ENCODE assay signal across 9 cellular contexts in the genomic region with DNA sequence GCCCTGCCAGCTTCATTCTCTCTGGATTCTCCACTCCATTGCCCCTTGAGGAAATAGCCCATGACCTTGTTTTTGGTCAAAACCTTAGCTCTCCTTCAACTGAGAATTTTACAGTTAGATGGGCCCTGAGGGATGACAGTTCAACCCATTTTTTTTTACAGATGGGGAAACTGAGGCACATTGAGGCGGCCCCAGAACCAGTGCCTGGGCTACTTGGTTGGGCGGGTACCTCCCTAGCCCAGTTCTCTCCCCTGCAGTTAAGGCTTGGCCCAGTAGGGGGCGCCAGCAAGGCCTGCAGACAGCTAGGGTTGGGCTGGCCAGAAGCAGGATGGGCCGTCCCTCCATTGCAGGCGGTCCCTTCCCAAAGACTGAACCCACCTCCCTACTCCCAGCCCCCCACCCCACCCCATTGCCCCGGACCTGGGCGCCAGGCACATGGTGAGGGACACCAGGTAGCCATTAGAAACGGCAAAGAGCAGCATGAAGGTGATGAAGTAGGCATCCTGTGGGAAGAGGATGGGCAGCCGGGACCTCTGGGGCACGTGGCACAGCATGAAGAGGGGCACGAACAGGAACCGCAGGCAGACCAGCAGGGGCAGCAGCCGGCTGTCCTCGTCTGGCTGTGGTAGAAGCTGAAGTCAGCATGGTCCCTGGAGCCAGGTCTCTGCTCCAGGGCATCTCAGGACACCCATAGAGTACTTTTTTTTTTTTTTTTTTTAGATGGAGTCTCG. TPM values are rescaled to one million over a fixed set of nuclear protein-coding genes. Genes with fewer than 3 reads are reported as not detected.
A peak's percentile ranks its signal among the peaks of the same experiment; 100 is the strongest.
DNase-seq lines count a peak whose midpoint lies in the region; ATAC-seq and TF ChIP-seq lines count a peak whose summit lies in the region.
"Had no signal": no experiment of that assay in that cellular context is flagged by ENCODE, and none has a peak within 500 bp of the region (broad histone marks: within the 10 kb centered on the region; RNA-seq: fewer than 3 reads in every experiment).

No MANE protein-coding gene starts in this region.

- H3K4me1 ChIP-seq in OCI-LY1 (ENCODE audit: insufficient read depth, low read length, severe bottlenecking) = no peaks in the 10 kb centered on the region

- no peak overlapping the region for H3K27ac ChIP-seq in OCI-LY1 (ENCODE audit: low read depth, low read length, poor library complexity, severe bottlenecking)
- H3K27ac ChIP-seq: BLaER1 had no signal

- H3K36me3 ChIP-seq in OCI-LY1 (ENCODE audit: insufficient read depth, low read length) = peaks cover 71% of the 10 kb centered on the region

- H3K27ac Mint-ChIP-seq in activated T-cell treated with anti-CD3 and anti-CD28 coated beads, Interleukin-2, amount 50 U/mL, for 72 hours = no peak overlapping the region

- peak; percentile 64 to 74 for ATAC-seq in activated T-cell treated with anti-CD3 and anti-CD28 coated beads, Interleukin-2, amount 50 U/mL, for 72 hours (replicated peaks in 1 of 2)

- no peaks in the 10 kb centered on the region for H3K27me3 Mint-ChIP-seq in activated T-cell treated with anti-CD3 and anti-CD28 coated beads, Interleukin-2, amount 50 U/mL, for 72 hours (ENCODE audit: low read depth)

- H3K4me2 ChIP-seq in OCI-LY1 (ENCODE audit: low read length) = no peak overlapping the region
- H3K4me2 ChIP-seq: BLaER1 had no signal

- peaks cover 0 to 2% of the 10 kb centered on the region in 2 donors for H3K36me3 Mint-ChIP-seq in activated T-cell treated with anti-CD3 and anti-CD28 coated beads, Interleukin-2, amount 50 U/mL, for 72 hours (ENCODE audit: insufficient read depth in 2 of 2)

- H3K79me2 ChIP-seq in OCI-LY1 (ENCODE audit: insufficient read depth, low read length) = no peaks in the 10 kb centered on the region

- H3K4me3 Mint-ChIP-seq in activated T-cell treated with anti-CD3 and anti-CD28 coated beads, Interleukin-2, amount 50 U/mL, for 72 hours = no peak overlapping the region

- no peak overlapping the region for H2AFZ ChIP-seq in OCI-LY1 (ENCODE audit: low read length)

- H3K4me3 ChIP-seq in OCI-LY1 (ENCODE audit: low read depth, low read length, poor library complexity, severe bottlenecking) = no peak overlapping the region
- H3K4me3 ChIP-seq: BLaER1 had no signal

- H3K4me1 Mint-ChIP-seq in activated T-cell treated with anti-CD3 and anti-CD28 coated beads, Interleukin-2, amount 50 U/mL, for 72 hours (ENCODE audit: low read depth) = no peaks in the 10 kb centered on the region

- DNase-seq in NCI-H1417 (lab: John Stamatoyannopoulos, UW) (peak in 2 of 3 experiments; percentile 17 to 24), NCI-H1417 treated with DMSO at 0.1 percent for 48 hours (lab: John Stamatoyannopoulos, UW) (no peak), glomerular visceral epithelial cell (ENCODE audit: extremely low spot score) (peak; percentile 18), middle frontal gyrus (ENCODE audit: extremely low spot score, low spot score) (no peak), Ammon's horn (ENCODE audit: low spot score) (no peak)
- DNase-seq in activated T-cell treated with anti-CD3 and anti-CD28 coated beads, Interleukin-2, amount 50 U/mL, for 72 hours = peak; percentile 78 to 85
- DNase-seq in stimulated activated CD4-positive, alpha-beta T cell treated with anti-CD3 and anti-CD28 coated beads, Interleukin-1b, Interleukin-23, amount 100 ng/mL, for 24 hours (ENCODE audit: low read depth in 4 of 4, low spot score in 1 of 4) = peak in 3 of 4 experiments; percentile 67 to 77 (median 73)

- TF ChIP-seq CTCF in OCI-LY1 (IDR thresholded peaks at IDR 0.05; ENCODE audit: low read length) = peak; percentile 85

- no peaks in the 10 kb centered on the region for H3K9me3 ChIP-seq in OCI-LY1 (ENCODE audit: low read length)
- H3K9me3 ChIP-seq: BLaER1 had no signal

- H3F3A ChIP-seq in OCI-LY1 (ENCODE audit: insufficient read depth, low read length) = no peaks in the 10 kb centered on the region

- H3K9me3 Mint-ChIP-seq in activated T-cell treated with anti-CD3 and anti-CD28 coated beads, Interleukin-2, amount 50 U/mL, for 72 hours = no peaks in the 10 kb centered on the region

- H3K9me2 ChIP-seq in OCI-LY1 (ENCODE audit: low read depth, low read length) = no peaks in the 10 kb centered on the region

- H4K20me1 ChIP-seq in OCI-LY1 (ENCODE audit: insufficient read depth, low read length) = no peaks in the 10 kb centered on the region

- no peak overlapping the region for H3K9ac ChIP-seq in OCI-LY1 (ENCODE audit: low read length)
- H3K9ac ChIP-seq: BLaER1 had no signal

- H3K27me3 ChIP-seq in OCI-LY1 (ENCODE audit: insufficient read depth, low read length) = no peaks in the 10 kb centered on the region
- H3K27me3 ChIP-seq: BLaER1 had no signal

RNA-seq across cellular contexts. Expression of a gene that starts 7.6 kb away (rescaled TPM):
- 1 to 10 TPM; 3.3 to 3.6 TPM for total RNA-seq in activated T-cell treated with anti-CD3 and anti-CD28 coated beads, Interleukin-2, amount 50 U/mL, for 72 hours

RNA-seq across cellular contexts. Expression of a gene that starts 16.5 kb away (rescaled TPM):
- total RNA-seq in activated T-cell treated with anti-CD3 and anti-CD28 coated beads, Interleukin-2, amount 50 U/mL, for 72 hours = 1 to 10 TPM; 6.3 to 8.3 TPM

RNA-seq across cellular contexts. Expression of a gene that starts 19.1 kb away (rescaled TPM):
- total RNA-seq in activated T-cell treated with anti-CD3 and anti-CD28 coated beads, Interleukin-2, amount 50 U/mL, for 72 hours = 10 to 100 TPM; 41.4 to 46.4 TPM

RNA-seq across cellular contexts. Expression of a gene that starts 27.7 kb away (rescaled TPM):
- total RNA-seq in activated T-cell treated with anti-CD3 and anti-CD28 coated beads, Interleukin-2, amount 50 U/mL, for 72 hours = 1 to 10 TPM; 1.8 to 2.8 TPM

RNA-seq across cellular contexts. Expression of a gene that starts 47.1 kb away (rescaled TPM):
- 1 to 10 TPM; 3.0 to 3.9 TPM for total RNA-seq in activated T-cell treated with anti-CD3 and anti-CD28 coated beads, Interleukin-2, amount 50 U/mL, for 72 hours

Comparison
In these comparisons a context has a peak if more than half of its experiments do, and no peak if none do; other contexts are left out.
1. DNase-seq: peak in NCI-H1417 (2 of 3), activated T-cell treated with anti-CD3 and anti-CD28 coated beads, Interleukin-2, amount 50 U/mL, for 72 hours (2 of 2), glomerular visceral epithelial cell (single experiment) and stimulated activated CD4-positive, alpha-beta T cell treated with anti-CD3 and anti-CD28 coated beads, Interleukin-1b, Interleukin-23, amount 100 ng/mL, for 24 hours (3 of 4); none in NCI-H1417 treated with DMSO at 0.1 percent for 48 hours (single experiment), middle frontal gyrus (single experiment) and Ammon's horn (single experiment).